ENCODE assay signal across 8 cellular contexts in genomic region chr1:151008244-151009205, GRCh38. TPM values are rescaled to one million over a fixed set of nuclear protein-coding genes. Genes with fewer than 3 reads are reported as not detected.
DNase-seq lines count a peak whose midpoint lies in the region; ATAC-seq, FAIRE-seq and TF ChIP-seq lines count a peak whose summit lies in the region.

PRUNE1 (plus strand) TSS chr1:151008449; CDS start chr1:151008633, 184 bp downstream.

- H3K9ac ChIP-seq in OCI-LY3 (ENCODE audit: low read length), result peak within 1 kb of the TSS; percentile 94

- no peaks in the 10 kb centered on the region for H3K27me3 Mint-ChIP-seq in CD8-positive, alpha-beta T cell (ENCODE audit: low read depth)

- H3K79me2 ChIP-seq in OCI-LY3 (ENCODE audit: low read length), result peaks cover 14% of the 10 kb centered on the region; the same call in 1 of the 2 replicates

- ATAC-seq in CD8-positive, alpha-beta T cell, result peak; percentile 92
- peak; percentile 88 for ATAC-seq in GM21381 (IDR thresholded peaks at IDR 0.05; ENCODE audit: unreplicated experiment)

- H4K20me1 ChIP-seq in OCI-LY3 (ENCODE audit: insufficient read depth, low read length), result no peaks in the 10 kb centered on the region

- POLR2A ChIA-PET in CD8-positive, alpha-beta T cell (lab: Charles Lee), result interaction anchor here (0.6 to 2.5 kb wide), 3 partner anchors 39 to 91 kb away, joined by 3 to 9 read pairs (median 5); partner anchors contain the start of gene C1orf56

- peak within 1 kb of the TSS; percentile 85 for H3K4me2 ChIP-seq in OCI-LY3 (ENCODE audit: low read length)

- no peak for TF ChIP-seq CTCF in CD8-positive, alpha-beta T cell (IDR thresholded peaks at IDR 0.05)
- no peak for TF ChIP-seq CTCF in OCI-LY3 (IDR thresholded peaks at IDR 0.05; ENCODE audit: low read depth, low read length)

- H3K4me3 ChIP-seq in CD8-positive, alpha-beta T cell (ENCODE audit: low read depth, low read length), result peak within 1 kb of the TSS; percentile 78
- H3K4me3 ChIP-seq in OCI-LY3 (ENCODE audit: low read length) (peak within 1 kb of the TSS; percentile 90), mesodermal cell (ENCODE audit: extremely low read depth, insufficient read depth, low read length, poor library complexity, severe bottlenecking) (peak within 1 kb of the TSS; percentile 70)

- H3K27ac ChIP-seq in CD8-positive, alpha-beta T cell (ENCODE audit: low read depth, low read length), result peak within 1 kb of the TSS; percentile 76
- peak within 1 kb of the TSS; percentile 25 for H3K27ac ChIP-seq in OCI-LY3 (ENCODE audit: low read length)
- H3K27ac ChIP-seq in mesodermal cell (ENCODE audit: low read depth, low read length, severe bottlenecking), result peak within 1 kb of the TSS; percentile 99

- peaks cover 61% of the 10 kb centered on the region for H3K4me1 ChIP-seq in CD8-positive, alpha-beta T cell (ENCODE audit: insufficient read depth, low read length)
- H3K4me1 ChIP-seq in OCI-LY3 (ENCODE audit: low read length) (peaks cover 33% of the 10 kb centered on the region), mesodermal cell (ENCODE audit: control insufficient read depth, insufficient read depth, low read length, poor library complexity, severe bottlenecking) (peaks cover 15% of the 10 kb centered on the region)

- intact Hi-C loops in CD8-positive, alpha-beta T cell (cut with DNase I, micrococcal nuclease), result loop anchor here (1.0 to 10.0 kb wide), 14 partner anchors 16 to 314 kb away; partner anchors contain the start of genes CDC42SE1 (in 2 of the 2), GABPB2 (in 2 of the 2), GOLPH3L (in 2 of the 2) and LYSMD1 (in 2 of the 2)

- CTCF ChIA-PET in CD8-positive, alpha-beta T cell (lab: Charles Lee), result interaction anchor here (1.0 to 1.5 kb wide), 3 partner anchors 10 to 20 kb away, joined by 3 to 5 read pairs (median 3); no protein-coding TSS in a partner anchor

- H3K9me3 ChIP-seq in CD8-positive, alpha-beta T cell (ENCODE audit: low read length), result no peaks in the 10 kb centered on the region
- no peaks in the 10 kb centered on the region for H3K9me3 ChIP-seq in OCI-LY3 (ENCODE audit: insufficient read depth, low read length)
- no peaks in the 10 kb centered on the region for H3K9me3 ChIP-seq in mesodermal cell (ENCODE audit: control insufficient read depth, low read length)

- H3K27me3 ChIP-seq in CD8-positive, alpha-beta T cell (ENCODE audit: insufficient read depth, low read length), result no peaks in the 10 kb centered on the region
- no peaks in the 10 kb centered on the region for H3K27me3 ChIP-seq in OCI-LY3 (ENCODE audit: low read depth, low read length)

- H3K27ac Mint-ChIP-seq in CD8-positive, alpha-beta T cell, result peak within 1 kb of the TSS; percentile 97

- peak; percentile 64 for FAIRE-seq in endometrium (lab: Jason Lieb, UNC)

- peaks cover 22% of the 10 kb centered on the region for H3K36me3 Mint-ChIP-seq in CD8-positive, alpha-beta T cell

- peak; percentile 92 to 99 (median 95) for DNase-seq in CD8-positive, alpha-beta T cell
- DNase-seq in HuH-7.5 (ENCODE audit: low spot score), result peak; percentile 91
- peak; percentile 97 for DNase-seq in activated CD8-positive, alpha-beta memory T cell treated with anti-CD3 and anti-CD28 coated beads, Interleukin-2, amount 50 U/mL, for 4 hours
- DNase-seq in stimulated activated CD8-positive, alpha-beta memory T cell treated with anti-CD3 and anti-CD28 coated beads, Interleukin-15, amount 100 ng/mL, for 24 hours (ENCODE audit: low read depth), result peak; percentile 92

- peak within 1 kb of the TSS; percentile 96 for H3K4me3 Mint-ChIP-seq in CD8-positive, alpha-beta T cell

- 2 to 4% methylated on average over 55 to 60 of the region's 69 CpGs for WGBS in mesodermal cell (ENCODE audit: insufficient coverage in 2 of 2), 2 experiments

- H3K36me3 ChIP-seq in CD8-positive, alpha-beta T cell (ENCODE audit: insufficient read depth, low read length), result no peaks in the 10 kb centered on the region
- H3K36me3 ChIP-seq in OCI-LY3 (replicated peaks; ENCODE audit: low read depth, low read length) (no peaks in the 10 kb centered on the region), mesodermal cell (ENCODE audit: control insufficient read depth, insufficient read depth, low read length) (no peaks in the 10 kb centered on the region)

- H2AFZ ChIP-seq in OCI-LY3 (ENCODE audit: low read depth, low read length), result peak within 1 kb of the TSS; percentile 97

- H3K9me3 Mint-ChIP-seq in CD8-positive, alpha-beta T cell, result no peaks in the 10 kb centered on the region

- peaks cover 84% of the 10 kb centered on the region for H3K4me1 Mint-ChIP-seq in CD8-positive, alpha-beta T cell (ENCODE audit: low read depth)

RNA-seq across cellular contexts. Expression of gene PRUNE1, which starts in this region (rescaled TPM):
- 1 to 10 TPM; 8.0 to 9.0 TPM for total RNA-seq in CD8-positive, alpha-beta T cell
- polyA plus RNA-seq in mesodermal cell (2013, experiment 1 of 2), result 23.6 TPM
- polyA plus RNA-seq in mesodermal cell (2013, experiment 2 of 2), result 21.8 TPM

Comparison
In these comparisons a context has a peak if more than half of its experiments do, and no peak if none do; other contexts are left out.
1. Peak in every context shown above with its lines: DNase-seq, ATAC-seq, H3K4me3 ChIP-seq and H3K27ac ChIP-seq.
2. H3K27ac ChIP-seq: peak in every context shown above with its lines; median percentile 99 in mesodermal cell; 76 in CD8-positive, alpha-beta T cell; 25 in OCI-LY3.